2 cellular contexts compared by ENCODE assay signal in the genomic region with DNA sequence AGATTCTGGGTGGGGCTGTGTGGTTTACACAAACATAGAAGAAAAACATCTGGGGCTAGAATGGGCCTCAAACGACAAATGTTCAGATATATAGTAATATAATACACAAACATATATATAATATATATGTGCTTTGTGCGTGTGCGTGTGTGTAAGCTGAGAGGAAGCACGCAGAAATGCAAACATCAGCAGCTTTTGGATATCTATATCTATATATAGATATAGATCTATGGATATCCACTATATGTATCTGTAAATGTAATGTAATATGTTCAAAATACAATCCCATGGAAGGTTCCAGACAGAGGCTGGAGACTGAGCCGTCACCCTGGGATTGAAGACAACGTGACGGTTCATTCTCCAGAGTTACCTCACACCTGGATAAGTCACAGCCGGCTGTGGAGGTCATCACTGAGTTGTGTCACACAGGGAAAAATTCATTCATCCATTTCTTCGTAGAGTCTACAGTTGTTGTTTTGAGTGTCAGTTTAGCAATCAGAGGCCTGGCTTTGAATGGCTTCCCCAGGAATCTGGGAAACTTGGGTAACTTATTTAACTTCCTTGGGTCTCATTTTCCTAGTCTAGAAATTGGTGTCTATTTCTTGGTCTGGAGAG.
TF ChIP-seq lines count a peak whose summit lies in the region.

No MANE protein-coding gene starts in this region.

TF ChIP-seq in SK-N-SH, 30 proteins besides CTCF, POLR2A, EP300 and RAD21 (continued from another document):
- TF ChIP-seq, protein P1, sequence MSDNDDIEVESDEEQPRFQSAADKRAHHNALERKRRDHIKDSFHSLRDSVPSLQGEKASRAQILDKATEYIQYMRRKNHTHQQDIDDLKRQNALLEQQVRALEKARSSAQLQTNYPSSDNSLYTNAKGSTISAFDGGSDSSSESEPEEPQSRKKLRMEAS (IDR thresholded peaks at IDR 0.05; ENCODE audit: low read depth), result no peak
- TF ChIP-seq GABPA (IDR thresholded peaks at IDR 0.05; ENCODE audit: low read depth) (no peak), MXI1 (IDR thresholded peaks at IDR 0.05; ENCODE audit: low read depth, low read length) (no peak), SMC3 (IDR thresholded peaks at IDR 0.05; ENCODE audit: low read depth, low read length) (no peak)

TF ChIP-seq in SK-N-SH treated with all-trans-retinoic acid at 6 μM for 48 hours, 23 proteins besides CTCF, POLR2A, EP300 and RAD21 (continued from another document):
- no peak for TF ChIP-seq CSRNP3 (CRISPR knock-in tag; IDR thresholded peaks at IDR 0.05)
- no peak for TF ChIP-seq PATZ1 (CRISPR knock-in tag; IDR thresholded peaks at IDR 0.05; ENCODE audit: borderline replicate concordance)
- no peak for TF ChIP-seq ZFP30 (CRISPR knock-in tag; IDR thresholded peaks at IDR 0.05)
- TF ChIP-seq TOX (CRISPR knock-in tag; IDR thresholded peaks at IDR 0.05; ENCODE audit: borderline replicate concordance), result no peak
- TF ChIP-seq BACH2 (CRISPR knock-in tag; IDR thresholded peaks at IDR 0.05; ENCODE audit: borderline replicate concordance), result no peak
- TF ChIP-seq TSHZ2 (CRISPR knock-in tag; IDR thresholded peaks at IDR 0.05), result no peak
